9 cellular contexts compared by ENCODE assay signal in the genomic region with DNA sequence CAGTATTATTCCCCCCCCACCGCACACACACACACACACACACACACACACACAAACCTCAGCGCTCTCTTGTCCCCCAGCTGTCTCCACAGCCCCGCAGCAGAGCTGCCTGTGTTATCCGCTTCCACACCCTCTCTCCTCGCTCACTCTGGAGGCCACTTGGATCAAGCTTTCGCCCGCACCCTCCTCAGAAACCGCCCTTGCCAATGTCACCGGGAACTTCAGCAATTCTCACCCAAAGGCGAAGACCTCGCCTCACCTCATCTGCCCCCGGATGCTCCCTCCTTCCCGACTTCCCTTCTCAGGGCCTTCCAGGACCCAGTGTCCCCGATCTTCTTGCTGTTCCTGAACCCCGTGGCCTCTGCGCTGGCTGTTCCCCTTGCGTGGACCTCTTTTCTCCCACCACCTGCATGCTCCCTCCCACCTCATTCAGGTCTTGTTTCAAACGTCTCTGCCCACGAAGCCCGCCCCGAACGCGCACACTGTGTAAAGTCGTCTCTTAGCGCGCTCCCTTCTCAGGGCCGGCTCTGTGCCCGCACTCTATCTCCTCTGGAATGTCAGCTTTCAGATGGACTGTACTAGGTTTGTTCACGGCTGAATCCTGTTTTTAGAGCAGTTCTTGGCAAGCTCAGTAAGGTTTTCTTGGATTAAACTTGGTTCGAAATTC. TPM values are rescaled to one million over a fixed set of nuclear protein-coding genes. Genes with fewer than 3 reads are reported as not detected.
DNase-seq lines count a peak whose midpoint lies in the region; ATAC-seq, FAIRE-seq and TF ChIP-seq lines count a peak whose summit lies in the region.
"Had no signal": no experiment of that assay in that cellular context is flagged by ENCODE, and none has a peak within 500 bp of the region (broad histone marks: within the 10 kb centered on the region; RNA-seq: fewer than 3 reads in every experiment).

No MANE protein-coding gene starts in this region.

- SMC1A ChIA-PET in GM12878 (lab: Charles Lee; ENCODE audit: uncharacterized antibody, unreplicated experiment), result interaction anchor here (1.1 to 6.5 kb wide), 6 partner anchors 8 to 72 kb away, joined by 3 to 40 read pairs (median 8); a partner anchor contains a TSS

- no peak overlapping the region for H2AFZ ChIP-seq in GM12878 (ENCODE audit: control insufficient read depth, low read depth, low read length)

- H4K20me1 ChIP-seq in GM12878 (ENCODE audit: control insufficient read depth, insufficient read depth), result no peaks in the 10 kb centered on the region

- TF ChIP-seq POLR2A in GM12878 (IDR thresholded peaks at IDR 0.05; ENCODE audit: low read depth, low read length) (no peak), upper lobe of left lung (IDR thresholded peaks at IDR 0.05) (no peak)

- peaks cover 4 to 8% of the 10 kb centered on the region in 2 experiments; a peak in 3 of 4 replicates for H3K27me3 ChIP-seq in GM12878 (replicated peaks in 1 of 2; ENCODE audit: control insufficient read depth in 2 of 2, insufficient read depth in 2 of 2, low read length in 1 of 2)
- no peaks in the 10 kb centered on the region for H3K27me3 ChIP-seq in lung (ENCODE audit: control insufficient read depth, insufficient read depth)
- peaks cover 0 to 9% (median 2%) of the 10 kb centered on the region in 4 donors for H3K27me3 ChIP-seq in upper lobe of left lung

- RAD21 ChIA-PET in GM12878 (lab: Charles Lee; ENCODE audit: unreplicated experiment), result interaction anchor here (1.1 to 5.0 kb wide), 7 partner anchors 8 to 55 kb away, joined by 3 to 72 read pairs (median 12); a partner anchor contains a TSS

- in situ Hi-C loops in GM12878 (cut with MboI), result no loop called here

- CTCF ChIA-PET in GM12878 (lab: Yijun Ruan, JAX), result interaction anchor here (1.9 to 8.2 kb wide), 3 partner anchors 15 to 33 kb away, joined by 4 to 96 read pairs (median 13); no protein-coding TSS in a partner anchor

- H3K4me2 ChIP-seq in GM12878 (ENCODE audit: control insufficient read depth, insufficient read depth), result peak overlapping the region; percentile 83

- DNase-seq in activated T-cell treated with anti-CD3 and anti-CD28 coated beads, Interleukin-2, amount 50 U/mL, for 1 hour, result peak; percentile 47
- DNase-seq in activated T-cell treated with anti-CD3 and anti-CD28 coated beads for 4 hours (no peak), GM12878 (ENCODE audit: low read depth, low spot score) (no peak), lung (ENCODE audit: low spot score) (no peak), upper lobe of left lung (no peak), A172 (ENCODE audit: low spot score) (no peak), activated gamma-delta T cell (lab: John Stamatoyannopoulos, UW) (no peak), DMS153 treated with DMSO at 0.1 percent for 48 hours (lab: John Stamatoyannopoulos, UW; ENCODE audit: unreplicated experiment) (no peak)

- peak overlapping the region; percentile 0; the same call in 1 of the 2 replicates for H3K9ac ChIP-seq in GM12878 (ENCODE audit: control insufficient read depth, insufficient read depth, low read length)

- no TSS peak for BruUV-seq in GM12878 (replicated peaks; lab: Mats Ljungman, UMichigan)

- TF ChIP-seq RAD21 in GM12878 (IDR thresholded peaks at IDR 0.05; ENCODE audit: insufficient read depth, low read depth, low read length), result no peak

- H3K4me3 ChIP-seq in GM12878 (peak overlapping the region; percentile 70), lung (peak overlapping the region; percentile 11), upper lobe of left lung (peak overlapping the region in 3 of 4 donors; percentile 69 to 79 (median 72))

- intact Hi-C loops in GM12878 (cut with micrococcal nuclease; ENCODE audit: unreplicated experiment), result no loop called here

- TF ChIP-seq CTCF in GM12878 (IDR thresholded peaks at IDR 0.05 in 2 of 3, conservative IDR thresholded peaks at IDR 0.05 in 1 of 3; ENCODE audit: control insufficient read depth in 2 of 3, extremely low read depth in 1 of 3, insufficient read depth in 1 of 3, low read depth in 3 of 3, low read length in 3 of 3) (no peak), lung (IDR thresholded peaks at IDR 0.05; ENCODE audit: control extremely low read depth, extremely low read depth) (no peak), upper lobe of left lung (IDR thresholded peaks at IDR 0.05) (no peak)

- peak; percentile 5; the same call in 1 of the 3 replicates for ATAC-seq in GM12878
- no peak for ATAC-seq in lung (ENCODE audit: insufficient read depth, low FRiP score)
- ATAC-seq in upper lobe of left lung (ENCODE audit: low FRiP score in 2 of 2), result peak in 1 of 2 donors; percentile 2

- no peaks in the 10 kb centered on the region for H3K79me2 ChIP-seq in GM12878 (ENCODE audit: control insufficient read depth, insufficient read depth, low read length)

- peaks cover 14% of the 10 kb centered on the region for H3K4me1 ChIP-seq in GM12878 (ENCODE audit: control insufficient read depth, insufficient read depth, low read length)
- H3K4me1 ChIP-seq in lung (ENCODE audit: control insufficient read depth in 2 of 2, insufficient read depth in 2 of 2, low read length in 2 of 2), result peaks cover 0 to 11% of the 10 kb centered on the region in 2 donors
- H3K4me1 ChIP-seq in upper lobe of left lung, result peaks cover 26 to 44% (median 38%) of the 10 kb centered on the region in 4 donors

- 12% methylated on average over 30 of the region's 30 CpGs for WGBS in GM12878 (ENCODE audit: insufficient coverage, insufficient replicate concordance, low lambda C conversion rate, missing lambda C conversion rate)
- 3 to 11% methylated on average over 29 to 30 of the region's 30 CpGs for WGBS in lung, 2 donors
- 12 to 16% methylated on average over 30 of the region's 30 CpGs for whole genome bisulfite sequencing in upper lobe of left lung, 2 donors

- H3K27ac ChIP-seq in GM12878 (ENCODE audit: control insufficient read depth, insufficient read depth) (no peak overlapping the region), lung (ENCODE audit: low read depth in 1 of 2, low read length in 1 of 2) (peak overlapping the region in 1 of 2 donors; percentile 11), upper lobe of left lung (peak overlapping the region in 3 of 4 donors; percentile 49 to 86 (median 81))
- H3K27ac ChIP-seq: C4-2B had no signal

- FAIRE-seq in GM12878 (lab: Jason Lieb, UNC), result no peak

- no peaks in the 10 kb centered on the region for H3K9me3 ChIP-seq in GM12878 (replicated peaks; ENCODE audit: control insufficient read depth, insufficient read depth, low read length)
- no peaks in the 10 kb centered on the region for H3K9me3 ChIP-seq in lung (ENCODE audit: control insufficient read depth in 2 of 2, insufficient read depth in 1 of 2, low read length in 1 of 2)
- H3K9me3 ChIP-seq in upper lobe of left lung, result no peaks in the 10 kb centered on the region

- TF ChIP-seq EP300 in GM12878 (IDR thresholded peaks at IDR 0.05; ENCODE audit: borderline replicate concordance in 1 of 2, control insufficient read depth in 1 of 2, low read depth in 2 of 2, low read length in 2 of 2) (no peak), upper lobe of left lung (IDR thresholded peaks at IDR 0.05) (no peak)

- no peaks in the 10 kb centered on the region for H3K36me3 ChIP-seq in GM12878 (ENCODE audit: control insufficient read depth in 2 of 2, insufficient read depth in 2 of 2, low read length in 1 of 2)
- no peaks in the 10 kb centered on the region for H3K36me3 ChIP-seq in lung (ENCODE audit: control insufficient read depth in 2 of 2, insufficient read depth in 2 of 2, low read length in 2 of 2)
- no peaks in the 10 kb centered on the region for H3K36me3 ChIP-seq in upper lobe of left lung

- POLR2A ChIA-PET in GM12878 (lab: Charles Lee), result interaction anchor here (0.5 to 3.5 kb wide), 4 partner anchors 10 to 44 kb away, joined by 4 to 41 read pairs (median 8); no protein-coding TSS in a partner anchor

RNA-seq across cellular contexts. Expression of a gene that starts 0.9 kb away (rescaled TPM):
- 0.59 and 0.84 TPM in 2 replicates for total RNA-seq in GM12878 (2013; cell fraction: nucleolus; rRNA removed)
- total RNA-seq in GM12878 (2014; rRNA removed) (0.54 and 1.1 TPM in 2 replicates), GM12878 (2014; rRNA removed; fragmentation: Illumina TruSeq; extraction: Trizol) (0.22 and 0.46 TPM in 2 replicates), GM12878 (2021) (0.38 and 0.96 TPM in 2 replicates), lung (1 to 10 TPM in 1 of 2 donors, under 1 TPM in 1; 0.46 to 3.8 TPM), upper lobe of left lung (1 to 10 TPM in 5 of 6 donors, under 1 TPM in 1; 0.83 to 6.7 (median 2.9) TPM)
- polyA plus RNA-seq in GM12878 (2011; ENCODE audit: low read depth), result 1.1 TPM
- polyA plus RNA-seq in GM12878 (2011; rRNA removed) (1.6 TPM in 2 replicates), GM12878 (2014; fragmentation: Illumina TruSeq; extraction: Trizol) (0.32 and 0.33 TPM in 2 replicates), GM12878 (2014; fragmentation: Nextera tagmentation; extraction: Ambion mirVana) (under 1 TPM; 0.02 to 0.20 TPM), GM12878 (2014; rRNA removed) (0.84 and 1.1 TPM in 2 replicates), GM12878 (2016; fragmentation: Nextera tagmentation; extraction: Ambion mirVana) (1 to 10 TPM in 1 of 2 experiments, under 1 TPM in 1; 0.44 to 1.3 TPM), lung (1 to 10 TPM; 1.2 to 3.6 TPM)
- 0.97 and 1.0 TPM in 2 replicates for polyA plus RNA-seq in GM12878 (2011; cell fraction: cytosol; rRNA removed)
- polyA plus RNA-seq in GM12878 (2011; cell fraction: nucleus; rRNA removed), result 2.2 and 2.4 TPM in 2 replicates
- 0.87 and 1.7 TPM in 2 replicates for polyA plus RNA-seq in GM12878 (2012)
- 0.80 and 0.88 TPM in 2 replicates for polyA minus RNA-seq in GM12878 (2011; rRNA and poly(A)+ RNA removed)
- 0.83 and 1.1 TPM in 2 replicates for polyA minus RNA-seq in GM12878 (2011; cell fraction: cytosol; rRNA and poly(A)+ RNA removed)
- polyA minus RNA-seq in GM12878 (2011; cell fraction: nucleus; rRNA and poly(A)+ RNA removed), result 0.73 and 1.5 TPM in 2 replicates
- total RNA-seq in A172 (2014; rRNA removed; shearing (Covaris generic)), result 19.0 and 29.8 TPM in 2 replicates

RNA-seq across cellular contexts. Expression of a gene that starts 17.2 kb away (rescaled TPM):
- total RNA-seq in GM12878 (2013; cell fraction: nucleolus; rRNA removed), result 30.1 and 34.3 TPM in 2 replicates
- total RNA-seq in GM12878 (2014; rRNA removed) (16.0 and 17.2 TPM in 2 replicates), GM12878 (2014; rRNA removed; fragmentation: Illumina TruSeq; extraction: Trizol) (10.5 and 10.6 TPM in 2 replicates), GM12878 (2021) (24.6 and 28.9 TPM in 2 replicates), lung (10 to 100 TPM; 13.1 to 38.6 TPM), upper lobe of left lung (10 to 100 TPM; 14.4 to 75.4 (median 34.1) TPM)
- polyA plus RNA-seq in GM12878 (2011; ENCODE audit: low read depth), result 11.5 TPM
- polyA plus RNA-seq in GM12878 (2011; rRNA removed) (14.8 and 17.7 TPM in 2 replicates), GM12878 (2014; fragmentation: Illumina TruSeq; extraction: Trizol) (9.4 and 10.6 TPM in 2 replicates), GM12878 (2014; fragmentation: Nextera tagmentation; extraction: Ambion mirVana) (1 to 10 TPM; 1.0 to 3.2 TPM), GM12878 (2014; rRNA removed) (21.5 and 24.4 TPM in 2 replicates), GM12878 (2016; fragmentation: Nextera tagmentation; extraction: Ambion mirVana) (1 to 10 TPM; 5.2 to 5.5 TPM), lung (10 to 100 TPM; 20.3 to 24.1 TPM)
- 16.4 and 21.9 TPM in 2 replicates for polyA plus RNA-seq in GM12878 (2011; cell fraction: cytosol; rRNA removed)
- 173 and 195 TPM in 2 replicates for polyA plus RNA-seq in GM12878 (2011; cell fraction: nucleus; rRNA removed)
- polyA plus RNA-seq in GM12878 (2012), result 21.7 and 28.2 TPM in 2 replicates
- 8.6 and 10.9 TPM in 2 replicates for polyA minus RNA-seq in GM12878 (2011; rRNA and poly(A)+ RNA removed)
- 6.8 and 7.5 TPM in 2 replicates for polyA minus RNA-seq in GM12878 (2011; cell fraction: cytosol; rRNA and poly(A)+ RNA removed)
- polyA minus RNA-seq in GM12878 (2011; cell fraction: nucleus; rRNA and poly(A)+ RNA removed), result 16.0 and 24.7 TPM in 2 replicates
- 10.3 and 18.2 TPM in 2 replicates for total RNA-seq in A172 (2014; rRNA removed; shearing (Covaris generic))

RNA-seq across cellular contexts. Expression of a gene that starts 37.8 kb away (rescaled TPM):
- total RNA-seq in GM12878 (2013; cell fraction: nucleolus; rRNA removed), result 1,060 and 1,082 TPM in 2 replicates
- total RNA-seq in GM12878 (2014; rRNA removed) (6,385 and 6,584 TPM in 2 replicates), GM12878 (2014; rRNA removed; fragmentation: Illumina TruSeq; extraction: Trizol) (4,111 and 4,251 TPM in 2 replicates), GM12878 (2021) (2,742 and 2,873 TPM in 2 replicates), lung (1,000 to 10,000 TPM; 1,254 to 2,994 TPM), upper lobe of left lung (1,000 to 10,000 TPM in 5 of 6 donors, 100 to 1,000 TPM in 1; 801 to 1,863 (median 1,196) TPM)
- 2,498 TPM for polyA plus RNA-seq in GM12878 (2011; ENCODE audit: low read depth)
- polyA plus RNA-seq in GM12878 (2011; rRNA removed) (2,058 and 4,963 TPM in 2 replicates), GM12878 (2014; fragmentation: Illumina TruSeq; extraction: Trizol) (2,869 and 4,083 TPM in 2 replicates), GM12878 (2014; fragmentation: Nextera tagmentation; extraction: Ambion mirVana) (1,000 to 10,000 TPM; 3,729 to 5,412 TPM), GM12878 (2014; rRNA removed) (5,813 and 5,897 TPM in 2 replicates), GM12878 (2016; fragmentation: Nextera tagmentation; extraction: Ambion mirVana) (1,000 to 10,000 TPM; 1,365 to 1,424 TPM), lung (1,000 to 10,000 TPM; 1,850 to 2,028 TPM)
- polyA plus RNA-seq in GM12878 (2011; cell fraction: cytosol; rRNA removed), result 6,471 and 7,747 TPM in 2 replicates
- 2,792 and 3,345 TPM in 2 replicates for polyA plus RNA-seq in GM12878 (2011; cell fraction: nucleus; rRNA removed)
- polyA plus RNA-seq in GM12878 (2012), result 4,319 and 4,635 TPM in 2 replicates
- 6,568 and 9,193 TPM in 2 replicates for polyA minus RNA-seq in GM12878 (2011; rRNA and poly(A)+ RNA removed)
- 1,862 and 1,930 TPM in 2 replicates for polyA minus RNA-seq in GM12878 (2011; cell fraction: cytosol; rRNA and poly(A)+ RNA removed)
- polyA minus RNA-seq in GM12878 (2011; cell fraction: nucleus; rRNA and poly(A)+ RNA removed), result 910 and 1,213 TPM in 2 replicates
- total RNA-seq in A172 (2014; rRNA removed; shearing (Covaris generic)), result 2,696 and 2,799 TPM in 2 replicates

RNA-seq across cellular contexts. Expression of a gene that starts 55.1 kb away (rescaled TPM):
- 46.6 and 48.5 TPM in 2 replicates for total RNA-seq in GM12878 (2013; cell fraction: nucleolus; rRNA removed)
- total RNA-seq in GM12878 (2014; rRNA removed) (6.5 and 7.1 TPM in 2 replicates), GM12878 (2014; rRNA removed; fragmentation: Illumina TruSeq; extraction: Trizol) (10.1 and 11.5 TPM in 2 replicates), GM12878 (2021) (8.4 and 8.6 TPM in 2 replicates), lung (10 to 100 TPM; 16.1 to 19.3 TPM), upper lobe of left lung (10 to 100 TPM; 12.3 to 47.1 (median 15.6) TPM)
- polyA plus RNA-seq in GM12878 (2011; ENCODE audit: low read depth), result 5.9 TPM
- polyA plus RNA-seq in GM12878 (2011; rRNA removed) (24.3 and 34.0 TPM in 2 replicates), GM12878 (2014; fragmentation: Illumina TruSeq; extraction: Trizol) (12.4 and 14.7 TPM in 2 replicates), GM12878 (2014; fragmentation: Nextera tagmentation; extraction: Ambion mirVana) (1 to 10 TPM; 1.4 to 3.4 TPM), GM12878 (2014; rRNA removed) (11.6 and 13.4 TPM in 2 replicates), GM12878 (2016; fragmentation: Nextera tagmentation; extraction: Ambion mirVana) (1 to 10 TPM; 6.8 to 7.9 TPM), lung (10 to 100 TPM in 1 of 2 donors, 1 to 10 TPM in 1; 6.5 to 11.6 TPM)
- polyA plus RNA-seq in GM12878 (2011; cell fraction: cytosol; rRNA removed), result 12.3 and 13.7 TPM in 2 replicates
- 31.5 and 38.7 TPM in 2 replicates for polyA plus RNA-seq in GM12878 (2011; cell fraction: nucleus; rRNA removed)
- polyA plus RNA-seq in GM12878 (2012), result 10.7 and 12.3 TPM in 2 replicates
- 19.5 and 28.6 TPM in 2 replicates for polyA minus RNA-seq in GM12878 (2011; rRNA and poly(A)+ RNA removed)
- polyA minus RNA-seq in GM12878 (2011; cell fraction: cytosol; rRNA and poly(A)+ RNA removed), result 6.1 and 7.9 TPM in 2 replicates
- 15.4 and 24.9 TPM in 2 replicates for polyA minus RNA-seq in GM12878 (2011; cell fraction: nucleus; rRNA and poly(A)+ RNA removed)
- 8.5 and 13.2 TPM in 2 replicates for total RNA-seq in A172 (2014; rRNA removed; shearing (Covaris generic))

RNA-seq across cellular contexts. Expression of a gene that starts 58.5 kb away (rescaled TPM):
- 0.20 and 0.56 TPM in 2 replicates for total RNA-seq in GM12878 (2013; cell fraction: nucleolus; rRNA removed)
- total RNA-seq in GM12878 (2014; rRNA removed) (not detected in 2 replicates), GM12878 (2014; rRNA removed; fragmentation: Illumina TruSeq; extraction: Trizol) (not detected in 2 replicates), GM12878 (2021) (not detected in 2 replicates), lung (not detected), upper lobe of left lung (1 to 10 TPM in 1 of 6 donors, not detected in 5; 1.6 TPM)
- polyA plus RNA-seq in GM12878 (2011; ENCODE audit: low read depth), result not detected
- polyA plus RNA-seq in GM12878 (2011; rRNA removed) (0.14 and 0.26 TPM in 2 replicates), GM12878 (2014; fragmentation: Illumina TruSeq; extraction: Trizol) (0.11 TPM in 1 of 2 replicates, not detected in the other), GM12878 (2014; fragmentation: Nextera tagmentation; extraction: Ambion mirVana) (not detected), GM12878 (2014; rRNA removed) (not detected in 2 replicates), GM12878 (2016; fragmentation: Nextera tagmentation; extraction: Ambion mirVana) (not detected), lung (not detected)
- 0.09 and 0.13 TPM in 2 replicates for polyA plus RNA-seq in GM12878 (2011; cell fraction: cytosol; rRNA removed)
- polyA plus RNA-seq in GM12878 (2011; cell fraction: nucleus; rRNA removed), result 0.22 and 0.25 TPM in 2 replicates
- not detected in 2 replicates for polyA plus RNA-seq in GM12878 (2012)
- 0.05 and 0.88 TPM in 2 replicates for polyA minus RNA-seq in GM12878 (2011; rRNA and poly(A)+ RNA removed)
- not detected in 2 replicates for polyA minus RNA-seq in GM12878 (2011; cell fraction: cytosol; rRNA and poly(A)+ RNA removed)
- 0.24 and 0.29 TPM in 2 replicates for polyA minus RNA-seq in GM12878 (2011; cell fraction: nucleus; rRNA and poly(A)+ RNA removed)
- not detected in 2 replicates for total RNA-seq in A172 (2014; rRNA removed; shearing (Covaris generic))

Comparison
In these comparisons a context has a peak if more than half of its experiments do, and no peak if none do; other contexts are left out.
1. H3K4me3 ChIP-seq: peak in every context shown above with its lines; median percentile 72 in upper lobe of left lung; 70 in GM12878; 11 in lung.